ENCODE assay signal across 1 cellular context in genomic region chr1:15384301-15384901, GRCh38.
TF ChIP-seq lines count a peak whose summit lies in the region.

No MANE protein-coding gene starts in this region.

TF ChIP-seq in HepG2, 621 proteins besides CTCF, POLR2A, EP300 and RAD21 (continued from another document):
- TF ChIP-seq, protein P1, sequence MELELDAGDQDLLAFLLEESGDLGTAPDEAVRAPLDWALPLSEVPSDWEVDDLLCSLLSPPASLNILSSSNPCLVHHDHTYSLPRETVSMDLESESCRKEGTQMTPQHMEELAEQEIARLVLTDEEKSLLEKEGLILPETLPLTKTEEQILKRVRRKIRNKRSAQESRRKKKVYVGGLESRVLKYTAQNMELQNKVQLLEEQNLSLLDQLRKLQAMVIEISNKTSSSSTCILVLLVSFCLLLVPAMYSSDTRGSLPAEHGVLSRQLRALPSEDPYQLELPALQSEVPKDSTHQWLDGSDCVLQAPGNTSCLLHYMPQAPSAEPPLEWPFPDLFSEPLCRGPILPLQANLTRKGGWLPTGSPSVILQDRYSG (CRISPR knock-in tag; IDR thresholded peaks at IDR 0.05): no peak
- TF ChIP-seq SIX1 (CRISPR knock-in tag; IDR thresholded peaks at IDR 0.05; ENCODE audit: borderline replicate concordance) (no peak), HMGXB4 (CRISPR knock-in tag; IDR thresholded peaks at IDR 0.05; ENCODE audit: borderline replicate concordance in 1 of 2, low read depth in 1 of 2) (no peak), ZNF792 (CRISPR knock-in tag; IDR thresholded peaks at IDR 0.05) (no peak), ATF5 (CRISPR knock-in tag; IDR thresholded peaks at IDR 0.05; ENCODE audit: low read depth) (no peak), CAMTA2 (CRISPR knock-in tag; IDR thresholded peaks at IDR 0.05; ENCODE audit: borderline replicate concordance) (no peak)
- TF ChIP-seq, protein P2, sequence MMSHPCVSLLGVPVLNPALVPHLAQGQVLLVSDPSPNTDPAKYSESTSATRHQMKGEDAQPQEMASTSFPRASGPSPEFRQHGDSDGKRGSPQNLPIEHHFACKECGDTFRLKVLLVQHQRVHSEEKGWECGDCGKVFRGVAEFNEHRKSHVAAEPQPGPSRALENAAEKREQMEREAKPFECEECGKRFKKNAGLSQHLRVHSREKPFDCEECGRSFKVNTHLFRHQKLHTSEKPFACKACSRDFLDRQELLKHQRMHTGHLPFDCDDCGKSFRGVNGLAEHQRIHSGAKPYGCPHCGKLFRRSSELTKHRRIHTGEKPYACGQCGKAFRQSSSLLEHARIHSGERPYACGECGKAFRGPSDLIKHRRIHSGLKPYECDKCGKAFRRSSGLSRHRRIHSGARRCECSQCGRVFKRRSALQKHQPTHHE (CRISPR knock-in tag; IDR thresholded peaks at IDR 0.05; ENCODE audit: borderline replicate concordance): no peak
